Comparison of ENCODE assay signal across 1 cellular context in genomic region chr4:3654036-3654807, GRCh38.
TF ChIP-seq lines count a peak whose summit lies in the region.

No MANE protein-coding gene starts in this region.

TF ChIP-seq in K562, 482 proteins besides CTCF, POLR2A, EP300 and RAD21 (continued from another document):
- TF ChIP-seq TAF7 (tag; IDR thresholded peaks at IDR 0.05) = no peak
- TF ChIP-seq GTF2F1 (IDR thresholded peaks at IDR 0.05; ENCODE audit: low read depth, low read length) = no peak
- TF ChIP-seq ZNF79 (CRISPR knock-in tag; IDR thresholded peaks at IDR 0.05; ENCODE audit: low read depth) = no peak
- TF ChIP-seq HIVEP1 (CRISPR knock-in tag; IDR thresholded peaks at IDR 0.05) = no peak
- no peak for TF ChIP-seq KHSRP (IDR thresholded peaks at IDR 0.05)
- no peak for TF ChIP-seq ESRRA (IDR thresholded peaks at IDR 0.05; ENCODE audit: borderline replicate concordance, low read depth)
- TF ChIP-seq SFPQ (IDR thresholded peaks at IDR 0.05; ENCODE audit: low read depth, low read length) = no peak
- no peak for TF ChIP-seq TFAM (CRISPR knock-in tag; conservative IDR thresholded peaks at IDR 0.05)
- TF ChIP-seq ZNF77 (CRISPR knock-in tag; IDR thresholded peaks at IDR 0.05) = no peak
- no peak for TF ChIP-seq ZNF274 (IDR thresholded peaks at IDR 0.05; ENCODE audit: borderline replicate concordance, low read depth, low read length)
- no peak for TF ChIP-seq GTF2A2 (tag; IDR thresholded peaks at IDR 0.05)
- TF ChIP-seq EGR1 (conservative IDR thresholded peaks at IDR 0.05) = no peak
